In the genomic region with DNA sequence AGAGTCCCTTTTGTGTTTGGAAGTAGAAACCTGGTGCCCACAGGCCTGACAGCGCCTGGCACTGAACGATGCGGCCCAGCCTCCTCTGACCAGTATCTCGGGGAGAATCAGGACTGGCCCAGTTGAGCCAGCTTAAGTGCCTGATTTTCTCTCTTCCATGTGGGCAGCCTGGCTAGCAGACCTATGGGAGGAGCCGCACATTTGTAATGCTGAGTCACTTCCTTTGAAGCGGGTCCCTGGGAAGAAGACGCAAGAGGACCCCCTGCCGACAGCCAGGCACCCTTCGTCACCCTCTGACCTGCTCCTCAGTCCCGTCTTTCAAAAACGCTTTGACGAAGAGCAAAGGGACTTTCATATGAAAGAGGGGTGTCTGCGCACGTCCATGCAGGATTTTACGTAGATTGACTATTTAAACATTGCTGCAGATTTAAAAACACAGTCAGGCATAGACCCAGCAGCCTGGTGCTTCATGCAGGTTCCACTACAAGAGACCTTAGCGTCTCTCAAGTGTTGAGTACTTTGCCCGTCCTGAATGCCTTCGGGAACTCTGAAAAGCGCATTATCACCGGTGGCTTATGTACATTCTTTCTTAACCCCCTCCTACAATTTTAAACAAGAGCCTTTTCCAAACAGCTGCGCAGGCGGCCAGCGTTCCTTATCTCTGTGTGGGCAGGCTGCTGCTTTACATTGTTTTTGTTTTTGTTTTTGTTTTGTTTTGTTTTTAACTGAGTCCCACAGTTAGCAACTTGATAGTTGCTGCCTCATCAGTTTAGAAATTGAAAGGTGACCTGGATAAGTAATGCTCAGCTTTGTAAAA, we compare ENCODE assay signal across 8 cellular contexts. TPM values are rescaled to one million over a fixed set of nuclear protein-coding genes. Genes with fewer than 3 reads are reported as not detected.
DNase-seq lines count a peak whose midpoint lies in the region; ATAC-seq and TF ChIP-seq lines count a peak whose summit lies in the region.

No MANE protein-coding gene starts in this region.

- H3K4me1 Mint-ChIP-seq in CD4-positive, CD25-positive, alpha-beta regulatory T cell = peaks cover 17 to 72% (median 35%) of the 10 kb centered on the region in 4 donors

- TF ChIP-seq EP300 in Ishikawa (IDR thresholded peaks at IDR 0.05; ENCODE audit: borderline replicate concordance) = no peak

- H3K4me3 Mint-ChIP-seq in CD4-positive, CD25-positive, alpha-beta regulatory T cell = peak overlapping the region; percentile 79 to 90 (median 82)

- peaks cover 22% of the 10 kb centered on the region for H3K36me3 ChIP-seq in CD4-positive, CD25-positive, alpha-beta regulatory T cell (ENCODE audit: control insufficient read depth, insufficient read depth, low read length)

- peak in 1 of 3 donors; percentile 49 for DNase-seq in CD4-positive, CD25-positive, alpha-beta regulatory T cell
- peak; percentile 29 to 42 for DNase-seq in activated CD4-positive, alpha-beta T cell treated with anti-CD3 and anti-CD28 coated beads, Interleukin-2, amount 50 U/mL, for 48 hours
- DNase-seq in fibroblast of gingiva (ENCODE audit: low read depth) (peak; percentile 77), non-pigmented ciliary epithelial cell (ENCODE audit: low read depth) (peak; percentile 51), activated gamma-delta T cell (lab: John Stamatoyannopoulos, UW) (no peak), NCI-H2171 treated with DMSO at 0.1 percent for 48 hours (lab: John Stamatoyannopoulos, UW) (no peak)

- H3K4me1 ChIP-seq in CD4-positive, CD25-positive, alpha-beta regulatory T cell (ENCODE audit: control insufficient read depth, insufficient read depth, low read length, poor library complexity, severe bottlenecking) = peaks cover 19% of the 10 kb centered on the region

- peak overlapping the region; percentile 57 for H3K4me3 ChIP-seq in CD4-positive, CD25-positive, alpha-beta regulatory T cell (ENCODE audit: low read depth, low read length)

- H3K9me3 ChIP-seq in CD4-positive, CD25-positive, alpha-beta regulatory T cell (ENCODE audit: control insufficient read depth in 2 of 2, low read length in 2 of 2) = no peaks in the 10 kb centered on the region

- H3K36me3 Mint-ChIP-seq in CD4-positive, CD25-positive, alpha-beta regulatory T cell = peaks cover 9% of the 10 kb centered on the region

- ATAC-seq in CD4-positive, CD25-positive, alpha-beta regulatory T cell (ENCODE audit: low read depth in 2 of 2) = no peak
- no peak for ATAC-seq in GM18873 (IDR thresholded peaks at IDR 0.05; ENCODE audit: low FRiP score, unreplicated experiment)

- peaks cover 0 to 2% (median 0%) of the 10 kb centered on the region in 7 donors for H3K9me3 Mint-ChIP-seq in CD4-positive, CD25-positive, alpha-beta regulatory T cell

- TF ChIP-seq RAD21 in Ishikawa (IDR thresholded peaks at IDR 0.05; ENCODE audit: low read depth) = no peak

- no peaks in the 10 kb centered on the region for H3K27me3 Mint-ChIP-seq in CD4-positive, CD25-positive, alpha-beta regulatory T cell

- H3K27ac Mint-ChIP-seq in CD4-positive, CD25-positive, alpha-beta regulatory T cell = peak overlapping the region; percentile 67 to 94 (median 91)

- no peaks in the 10 kb centered on the region for H3K27me3 ChIP-seq in CD4-positive, CD25-positive, alpha-beta regulatory T cell (ENCODE audit: control insufficient read depth, insufficient read depth, low read length)

- peak overlapping the region; percentile 30 for H3K27ac ChIP-seq in CD4-positive, CD25-positive, alpha-beta regulatory T cell (ENCODE audit: insufficient read depth, low read length, poor library complexity, severe bottlenecking)

TF ChIP-seq in Ishikawa, 13 proteins besides CTCF, POLR2A, EP300 and RAD21:
- TF ChIP-seq NFIC (IDR thresholded peaks at IDR 0.05) = no peak
- 0 out of 2 replicates have a peak, but pooled peaks have one; percentile 38 for TF ChIP-seq ZBTB7A (IDR thresholded peaks at IDR 0.05; ENCODE audit: low read depth)

RNA-seq across cellular contexts. Expression of a gene that starts 36.5 kb away (rescaled TPM):
- total RNA-seq in CD4-positive, CD25-positive, alpha-beta regulatory T cell = 130 TPM
- polyA plus RNA-seq in CD4-positive, CD25-positive, alpha-beta regulatory T cell = 10 to 100 TPM; 36.3 to 51.9 (median 44.7) TPM

RNA-seq across cellular contexts. Expression of a gene that starts 56.8 kb away (rescaled TPM):
- 55.1 TPM for total RNA-seq in CD4-positive, CD25-positive, alpha-beta regulatory T cell
- polyA plus RNA-seq in CD4-positive, CD25-positive, alpha-beta regulatory T cell = 1 to 10 TPM; 1.8 to 4.1 (median 2.3) TPM

Comparison
In these comparisons a context has a peak if more than half of its experiments do, and no peak if none do; other contexts are left out.
1. DNase-seq: peak in activated CD4-positive, alpha-beta T cell treated with anti-CD3 and anti-CD28 coated beads, Interleukin-2, amount 50 U/mL, for 48 hours (2 of 2), fibroblast of gingiva (single experiment) and non-pigmented ciliary epithelial cell (single experiment); none in activated gamma-delta T cell (single experiment) and NCI-H2171 treated with DMSO at 0.1 percent for 48 hours (single experiment).